In genomic region chr1:84845357-84845756, GRCh38 we compare ENCODE assay signal across 1 cellular context.
TF ChIP-seq lines count a peak whose summit lies in the region.

No MANE protein-coding gene starts in this region.

TF ChIP-seq in HEK293, 187 proteins besides CTCF, POLR2A, EP300 and RAD21 (continued from another document):
- TF ChIP-seq, protein P1, sequence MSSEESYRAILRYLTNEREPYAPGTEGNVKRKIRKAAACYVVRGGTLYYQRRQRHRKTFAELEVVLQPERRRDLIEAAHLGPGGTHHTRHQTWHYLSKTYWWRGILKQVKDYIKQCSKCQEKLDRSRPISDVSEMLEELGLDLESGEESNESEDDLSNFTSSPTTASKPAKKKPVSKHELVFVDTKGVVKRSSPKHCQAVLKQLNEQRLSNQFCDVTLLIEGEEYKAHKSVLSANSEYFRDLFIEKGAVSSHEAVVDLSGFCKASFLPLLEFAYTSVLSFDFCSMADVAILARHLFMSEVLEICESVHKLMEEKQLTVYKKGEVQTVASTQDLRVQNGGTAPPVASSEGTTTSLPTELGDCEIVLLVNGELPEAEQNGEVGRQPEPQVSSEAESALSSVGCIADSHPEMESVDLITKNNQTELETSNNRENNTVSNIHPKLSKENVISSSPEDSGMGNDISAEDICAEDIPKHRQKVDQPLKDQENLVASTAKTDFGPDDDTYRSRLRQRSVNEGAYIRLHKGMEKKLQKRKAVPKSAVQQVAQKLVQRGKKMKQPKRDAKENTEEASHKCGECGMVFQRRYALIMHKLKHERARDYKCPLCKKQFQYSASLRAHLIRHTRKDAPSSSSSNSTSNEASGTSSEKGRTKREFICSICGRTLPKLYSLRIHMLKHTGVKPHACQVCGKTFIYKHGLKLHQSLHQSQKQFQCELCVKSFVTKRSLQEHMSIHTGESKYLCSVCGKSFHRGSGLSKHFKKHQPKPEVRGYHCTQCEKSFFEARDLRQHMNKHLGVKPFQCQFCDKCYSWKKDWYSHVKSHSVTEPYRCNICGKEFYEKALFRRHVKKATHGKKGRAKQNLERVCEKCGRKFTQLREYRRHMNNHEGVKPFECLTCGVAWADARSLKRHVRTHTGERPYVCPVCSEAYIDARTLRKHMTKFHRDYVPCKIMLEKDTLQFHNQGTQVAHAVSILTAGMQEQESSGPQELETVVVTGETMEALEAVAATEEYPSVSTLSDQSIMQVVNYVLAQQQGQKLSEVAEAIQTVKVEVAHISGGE (tag by site-specific recombination; conservative IDR thresholded peaks at IDR 0.05; ENCODE audit: low read depth): no peak
- no peak for TF ChIP-seq ZNF146 (tag by site-specific recombination; IDR thresholded peaks at IDR 0.05)
- no peak for TF ChIP-seq ZNF426 (tag by site-specific recombination; IDR thresholded peaks at IDR 0.05)
- TF ChIP-seq BCL6B (tag by site-specific recombination; IDR thresholded peaks at IDR 0.05): 0 out of 2 replicates have a peak, but pooled peaks have one; percentile 42
- no peak for TF ChIP-seq ZNF174 (tag by site-specific recombination; IDR thresholded peaks at IDR 0.05)
- TF ChIP-seq GLIS2 (tag by site-specific recombination; IDR thresholded peaks at IDR 0.05): no peak
- TF ChIP-seq ZNF518A (tag by site-specific recombination; conservative IDR thresholded peaks at IDR 0.05; ENCODE audit: low read depth): no peak
- TF ChIP-seq SP7 (tag by site-specific recombination; IDR thresholded peaks at IDR 0.05): peak; percentile 99
- no peak for TF ChIP-seq ZNF155 (tag by site-specific recombination; IDR thresholded peaks at IDR 0.05)
- no peak for TF ChIP-seq ZNF76 (tag by site-specific recombination; IDR thresholded peaks at IDR 0.05; ENCODE audit: borderline replicate concordance, low read depth)
- no peak for TF ChIP-seq MZF1 (tag by site-specific recombination; IDR thresholded peaks at IDR 0.05; ENCODE audit: borderline replicate concordance)
- TF ChIP-seq OSR2 (tag by site-specific recombination; IDR thresholded peaks at IDR 0.05): 0 out of 2 replicates have a peak, but pooled peaks have one; percentile 18
- no peak for TF ChIP-seq SP3 (tag by site-specific recombination; IDR thresholded peaks at IDR 0.05)
- TF ChIP-seq PRDM6 (tag by site-specific recombination; IDR thresholded peaks at IDR 0.05): peak; percentile 49
- no peak for TF ChIP-seq ZNF677 (tag by site-specific recombination; IDR thresholded peaks at IDR 0.05)
- TF ChIP-seq ZNF610 (tag by site-specific recombination; IDR thresholded peaks at IDR 0.05; ENCODE audit: borderline replicate concordance): no peak
- TF ChIP-seq, protein P2, sequence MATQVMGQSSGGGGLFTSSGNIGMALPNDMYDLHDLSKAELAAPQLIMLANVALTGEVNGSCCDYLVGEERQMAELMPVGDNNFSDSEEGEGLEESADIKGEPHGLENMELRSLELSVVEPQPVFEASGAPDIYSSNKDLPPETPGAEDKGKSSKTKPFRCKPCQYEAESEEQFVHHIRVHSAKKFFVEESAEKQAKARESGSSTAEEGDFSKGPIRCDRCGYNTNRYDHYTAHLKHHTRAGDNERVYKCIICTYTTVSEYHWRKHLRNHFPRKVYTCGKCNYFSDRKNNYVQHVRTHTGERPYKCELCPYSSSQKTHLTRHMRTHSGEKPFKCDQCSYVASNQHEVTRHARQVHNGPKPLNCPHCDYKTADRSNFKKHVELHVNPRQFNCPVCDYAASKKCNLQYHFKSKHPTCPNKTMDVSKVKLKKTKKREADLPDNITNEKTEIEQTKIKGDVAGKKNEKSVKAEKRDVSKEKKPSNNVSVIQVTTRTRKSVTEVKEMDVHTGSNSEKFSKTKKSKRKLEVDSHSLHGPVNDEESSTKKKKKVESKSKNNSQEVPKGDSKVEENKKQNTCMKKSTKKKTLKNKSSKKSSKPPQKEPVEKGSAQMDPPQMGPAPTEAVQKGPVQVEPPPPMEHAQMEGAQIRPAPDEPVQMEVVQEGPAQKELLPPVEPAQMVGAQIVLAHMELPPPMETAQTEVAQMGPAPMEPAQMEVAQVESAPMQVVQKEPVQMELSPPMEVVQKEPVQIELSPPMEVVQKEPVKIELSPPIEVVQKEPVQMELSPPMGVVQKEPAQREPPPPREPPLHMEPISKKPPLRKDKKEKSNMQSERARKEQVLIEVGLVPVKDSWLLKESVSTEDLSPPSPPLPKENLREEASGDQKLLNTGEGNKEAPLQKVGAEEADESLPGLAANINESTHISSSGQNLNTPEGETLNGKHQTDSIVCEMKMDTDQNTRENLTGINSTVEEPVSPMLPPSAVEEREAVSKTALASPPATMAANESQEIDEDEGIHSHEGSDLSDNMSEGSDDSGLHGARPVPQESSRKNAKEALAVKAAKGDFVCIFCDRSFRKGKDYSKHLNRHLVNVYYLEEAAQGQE (tag by site-specific recombination; IDR thresholded peaks at IDR 0.05): no peak
